In the genomic region with DNA sequence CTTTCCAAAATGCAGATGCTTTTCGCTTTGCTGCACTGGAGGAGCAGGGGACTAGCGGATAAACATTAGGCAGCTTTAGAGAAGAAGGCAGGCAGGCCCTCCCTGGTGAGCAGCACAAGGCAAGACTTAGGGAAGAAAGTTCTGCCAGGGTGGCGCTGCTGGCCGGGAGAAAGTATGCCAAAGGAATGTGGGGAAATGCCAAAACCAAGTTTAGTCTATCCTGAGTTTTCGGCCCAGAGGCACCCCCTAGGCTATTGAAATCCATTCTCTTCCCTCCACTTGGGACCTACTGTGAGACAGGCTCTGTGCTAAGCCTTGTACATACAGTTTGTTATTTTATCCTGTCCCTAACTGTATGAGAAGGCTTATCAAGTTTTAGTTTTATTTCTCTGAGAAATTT, we compare ENCODE assay signal across 18 cellular contexts. TPM values are rescaled to one million over a fixed set of nuclear protein-coding genes. Genes with fewer than 3 reads are reported as not detected.
DNase-seq lines count a peak whose midpoint lies in the region; ATAC-seq, FAIRE-seq and TF ChIP-seq lines count a peak whose summit lies in the region.
"Had no signal": no experiment of that assay in that cellular context is flagged by ENCODE, and none has a peak within 500 bp of the region (broad histone marks: within the 10 kb centered on the region; RNA-seq: fewer than 3 reads in every experiment).

No MANE protein-coding gene starts in this region.

- DNase-seq in AG04450 (ENCODE audit: low read depth, low spot score) = no peak
- DNase-seq in HFFc6 = peak; percentile 30
- DNase-seq in coronary artery (ENCODE audit: low spot score) = no peak
- no peak for DNase-seq in keratinocyte (ENCODE audit: low read depth, low spot score)
- DNase-seq in NCI-H345 (lab: John Stamatoyannopoulos, UW) = no peak
- DNase-seq in GM19238 (ENCODE audit: insufficient read length, low spot score) = no peak
- DNase-seq: activated CD8-positive, alpha-beta memory T cell treated with anti-CD3 and anti-CD28 coated beads, Interleukin-2, amount 50 U/mL, for 48 hours; activated naive CD8-positive, alpha-beta T cell treated with anti-CD3 and anti-CD28 coated beads for 36 hours; colonic mucosa; immature natural killer cell; mucosa of descending colon; NCI-H1048; NCI-H2227 treated with DMSO at 0.1 percent for 48 hours had no signal

- no peaks in the 10 kb centered on the region for H4K20me1 ChIP-seq in keratinocyte (ENCODE audit: control insufficient read depth, extremely low read depth, insufficient read depth, low read length)
- H4K20me1 ChIP-seq: BLaER1 had no signal

- H3K4me2 ChIP-seq in keratinocyte (ENCODE audit: control insufficient read depth, extremely low read depth, insufficient read depth, low read depth, low read length) = no peak overlapping the region
- H3K4me2 ChIP-seq: BLaER1 had no signal

- H3K36me3 ChIP-seq in keratinocyte (ENCODE audit: control insufficient read depth in 2 of 2, extremely low read depth in 1 of 2, insufficient read depth in 2 of 2, low read length in 2 of 2) = no peaks in the 10 kb centered on the region
- H3K36me3 ChIP-seq: BLaER1, colonic mucosa had no signal

- ATAC-seq in HG02938 (IDR thresholded peaks at IDR 0.05; ENCODE audit: unreplicated experiment) (no peak), GM21390 (IDR thresholded peaks at IDR 0.05; ENCODE audit: unreplicated experiment) (no peak)
- ATAC-seq: activated CD4-positive, CD25-positive, alpha-beta regulatory T cell treated with anti-CD3 and anti-CD28 coated beads, Interleukin-2, amount 50 U/mL, for 24 hours; GM12878; mucosa of descending colon had no signal

- no peak overlapping the region for H3K27ac ChIP-seq in AG04450 (ENCODE audit: low read depth, low read length)
- peak overlapping the region; percentile 62 to 89 for H3K27ac ChIP-seq in coronary artery
- no peak overlapping the region for H3K27ac ChIP-seq in keratinocyte (ENCODE audit: control insufficient read depth, insufficient read depth, low read length)
- H3K27ac ChIP-seq: BLaER1, colonic mucosa had no signal

- H3K27ac Mint-ChIP-seq in HFFc6 = no peak overlapping the region
- H3K27ac Mint-ChIP-seq: activated naive CD8-positive, alpha-beta T cell treated with anti-CD3 and anti-CD28 coated beads for 36 hours; immature natural killer cell had no signal

- H3K27me3 ChIP-seq in AG04450 (ENCODE audit: control insufficient read depth, insufficient read depth, low read length) (no peaks in the 10 kb centered on the region), keratinocyte (ENCODE audit: control insufficient read depth, extremely low read depth, insufficient read depth, low read length) (peaks cover 9% of the 10 kb centered on the region)
- H3K27me3 ChIP-seq: BLaER1, colonic mucosa had no signal

- H3K9me3 ChIP-seq in AG04450 (ENCODE audit: control insufficient read depth, insufficient read depth, low read length) (no peaks in the 10 kb centered on the region), keratinocyte (ENCODE audit: control insufficient read depth, low read depth, low read length) (no peaks in the 10 kb centered on the region)
- H3K9me3 ChIP-seq: BLaER1, colonic mucosa, mucosa of descending colon had no signal

- FAIRE-seq in keratinocyte (lab: Jason Lieb, UNC) = no peak
- FAIRE-seq: GM12878 had no signal

- POLR2A ChIA-PET in AG04450 (lab: Yijun Ruan, JAX) = no interaction called here

- no peaks in the 10 kb centered on the region for H3K9me3 Mint-ChIP-seq in HFFc6
- H3K9me3 Mint-ChIP-seq: activated naive CD8-positive, alpha-beta T cell treated with anti-CD3 and anti-CD28 coated beads for 36 hours; immature natural killer cell had no signal

- no peak overlapping the region for H3K9ac ChIP-seq in keratinocyte (ENCODE audit: control insufficient read depth, extremely low read depth, insufficient read depth, low read length)
- H3K9ac ChIP-seq: BLaER1 had no signal

- no peak overlapping the region for H3K4me3 Mint-ChIP-seq in HFFc6
- H3K4me3 Mint-ChIP-seq: activated naive CD8-positive, alpha-beta T cell treated with anti-CD3 and anti-CD28 coated beads for 36 hours; immature natural killer cell had no signal

- H3K4me1 Mint-ChIP-seq in HFFc6 (ENCODE audit: low read depth) = peaks cover 15% of the 10 kb centered on the region
- H3K4me1 Mint-ChIP-seq: activated naive CD8-positive, alpha-beta T cell treated with anti-CD3 and anti-CD28 coated beads for 36 hours; immature natural killer cell had no signal

- H3K4me3 ChIP-seq in AG04450 (ENCODE audit: low read depth, low read length) = no peak overlapping the region
- H3K4me3 ChIP-seq in coronary artery = peak overlapping the region; percentile 14
- no peak overlapping the region for H3K4me3 ChIP-seq in keratinocyte (ENCODE audit: control insufficient read depth in 2 of 3, extremely low read depth in 1 of 3, insufficient read depth in 2 of 3, low read depth in 1 of 3, low read length in 3 of 3)
- H3K4me3 ChIP-seq: BLaER1, colonic mucosa, GM12878, mucosa of descending colon had no signal

- peaks cover 7% of the 10 kb centered on the region; the same call in 1 of the 2 replicates for H3K36me3 Mint-ChIP-seq in HFFc6 (ENCODE audit: low read depth)
- H3K36me3 Mint-ChIP-seq: activated naive CD8-positive, alpha-beta T cell treated with anti-CD3 and anti-CD28 coated beads for 36 hours; immature natural killer cell had no signal

- no peaks in the 10 kb centered on the region for H3K79me2 ChIP-seq in keratinocyte (ENCODE audit: control insufficient read depth, insufficient read depth, low read length)

- no peaks in the 10 kb centered on the region; the same call in 1 of the 2 replicates for H3K27me3 Mint-ChIP-seq in HFFc6 (ENCODE audit: insufficient read depth)

- CTCF ChIA-PET in AG04450 (lab: Charles Lee) = interaction anchor here (1.2 to 2.5 kb wide), 4 partner anchors 9 to 92 kb away, joined by 3 to 9 read pairs (median 6); a partner anchor contains a TSS

- peaks cover 5% of the 10 kb centered on the region for H3K4me1 ChIP-seq in keratinocyte (ENCODE audit: control insufficient read depth, extremely low read depth, insufficient read depth, low read length)
- H3K4me1 ChIP-seq: BLaER1, colonic mucosa had no signal

- no peak overlapping the region for H2AFZ ChIP-seq in keratinocyte (ENCODE audit: control insufficient read depth, low read length)

- TF ChIP-seq CTCF in AG04450 (IDR thresholded peaks at IDR 0.05; ENCODE audit: low read depth, low read length) = peak; percentile 15; the same call in 1 of the 2 replicates
- TF ChIP-seq CTCF in HFFc6 (IDR thresholded peaks at IDR 0.05) = no peak
- no peak for TF ChIP-seq CTCF in coronary artery (IDR thresholded peaks at IDR 0.05)
- peak in 2 of 3 experiments; percentile 22 to 51 for TF ChIP-seq CTCF in keratinocyte (optimal IDR thresholded peaks at IDR 0.05 in 1 of 3, IDR thresholded peaks at IDR 0.05 in 1 of 3, conservative IDR thresholded peaks at IDR 0.05 in 1 of 3; ENCODE audit: extremely low read depth in 1 of 3, insufficient read depth in 2 of 3, low read length in 3 of 3)

- H3K9me1 ChIP-seq in keratinocyte (ENCODE audit: control insufficient read depth, extremely low read depth, insufficient read depth, low read length) = no peaks in the 10 kb centered on the region

- dilution Hi-C loops in keratinocyte (cut with MboI; ENCODE audit: extremely low pct_ligation_motif_present, low sequenced_read_pairs) = no loop called here

RNA-seq across cellular contexts. Expression of a gene that starts 9.2 kb away (rescaled TPM):
- polyA plus RNA-seq in AG04450 (2011; rRNA removed) = 5.1 TPM in 2 replicates
- 6.4 and 8.4 TPM in 2 replicates for polyA minus RNA-seq in AG04450 (2011; rRNA and poly(A)+ RNA removed)
- total RNA-seq in HFFc6 (2021; fragmentation: NEBNext Ultra II Directional; extraction: Animal tissue kit (Norgen Biotek cat#: 25700)) = 1 to 10 TPM; 2.1 to 4.2 (median 3.5) TPM
- 0.61 to 0.94 TPM (median 0.87 TPM) in 3 replicates for polyA plus RNA-seq in keratinocyte
- polyA plus RNA-seq in keratinocyte (2011; ENCODE audit: low read depth) = not detected
- polyA plus RNA-seq in keratinocyte (2011; cell fraction: cytosol; rRNA removed) = 0.79 and 0.86 TPM in 2 replicates
- polyA plus RNA-seq in keratinocyte (2011; cell fraction: nucleus; rRNA removed) = 1.7 and 1.8 TPM in 2 replicates
- 1.0 TPM in 1 of 2 replicates, not detected in the other for polyA plus RNA-seq in keratinocyte (2012; ENCODE audit: low replicate concordance)
- polyA minus RNA-seq in keratinocyte = 0.66 to 2.1 TPM (median 0.69 TPM) in 3 replicates
- 1.2 TPM for polyA minus RNA-seq in keratinocyte (2011; cell fraction: cytosol; rRNA and poly(A)+ RNA removed)
- 1.2 and 2.0 TPM in 2 replicates for polyA minus RNA-seq in keratinocyte (2011; cell fraction: nucleus; rRNA and poly(A)+ RNA removed)

Comparison
In these comparisons a context has a peak if more than half of its experiments do, and no peak if none do; other contexts are left out.
1. H3K27ac ChIP-seq: peak in coronary artery (2 of 2); none in AG04450 (single experiment) and keratinocyte (single experiment).
2. CTCF ChIP-seq: peak in AG04450 (single experiment) and keratinocyte (2 of 3); none in HFFc6 (single experiment) and coronary artery (single experiment).